1 cellular context compared by ENCODE assay signal in the genomic region with DNA sequence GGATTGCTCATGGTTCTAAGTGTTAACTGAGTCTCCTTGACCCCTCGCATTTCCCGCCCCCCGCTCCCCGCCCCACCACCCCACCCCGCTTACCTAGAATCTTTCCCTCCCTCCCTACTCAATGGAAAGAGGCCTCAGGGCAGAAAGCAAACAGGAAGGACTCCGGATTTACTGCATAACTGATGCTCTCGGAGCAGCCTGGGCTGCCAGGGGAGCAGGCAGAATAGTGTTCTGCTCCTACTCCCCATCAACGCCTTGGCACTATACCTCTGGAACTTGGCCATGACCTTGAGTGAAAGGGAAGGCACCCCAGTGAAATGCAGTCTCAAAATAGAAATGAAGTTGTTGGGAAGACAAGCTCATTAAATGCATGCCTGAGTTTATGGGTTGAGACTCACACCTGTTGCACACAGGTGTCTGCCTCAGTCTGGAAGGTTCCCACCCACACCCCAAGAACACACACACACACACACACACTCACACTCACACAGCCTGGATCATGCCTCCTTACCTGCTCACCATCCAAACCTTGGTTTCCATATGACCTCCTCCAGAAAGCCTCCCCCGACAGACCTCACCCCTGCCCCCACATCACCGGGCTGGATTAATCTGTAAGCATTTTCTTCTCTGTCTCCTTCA.
TF ChIP-seq lines count a peak whose summit lies in the region.

No MANE protein-coding gene starts in this region.

TF ChIP-seq in endothelial cell of umbilical vein, 7 proteins besides CTCF, POLR2A, EP300 and RAD21:
- TF ChIP-seq EZH2 (IDR thresholded peaks at IDR 0.05; ENCODE audit: borderline replicate concordance, low read depth, low read length, severe bottlenecking) = peak; percentile 66
- TF ChIP-seq MAX (IDR thresholded peaks at IDR 0.05; ENCODE audit: insufficient read depth, insufficient read length) = no peak
